In the genomic region with DNA sequence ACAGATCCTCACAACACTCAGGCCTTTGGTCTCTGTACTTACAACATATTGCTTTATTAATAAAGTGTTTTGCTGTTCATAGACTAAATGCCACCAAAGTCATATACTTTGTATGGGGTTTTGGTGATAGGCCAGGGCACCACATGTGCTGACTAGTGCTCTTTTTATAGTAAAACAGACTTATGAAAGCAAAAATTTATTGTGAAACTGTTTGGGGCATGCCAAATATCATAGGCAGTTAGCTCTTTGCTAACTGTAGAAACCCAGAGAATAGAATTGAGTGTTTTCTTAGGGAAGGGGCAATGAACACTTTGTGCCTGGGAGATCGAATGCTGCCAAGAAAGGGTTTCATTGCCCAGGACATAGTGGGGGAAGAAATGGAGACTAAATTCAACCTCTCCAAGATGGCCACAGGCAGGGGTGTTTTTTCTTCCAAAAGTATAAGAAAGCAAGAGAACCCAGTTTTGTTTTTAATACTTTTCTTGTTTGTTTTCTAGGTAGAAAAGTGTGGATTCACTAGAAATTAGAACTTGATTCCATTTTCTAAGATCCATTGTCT, we compare ENCODE assay signal across 12 cellular contexts.
A peak's percentile ranks its signal among the peaks of the same experiment; 100 is the strongest.
DNase-seq lines count a peak whose midpoint lies in the region; ATAC-seq and TF ChIP-seq lines count a peak whose summit lies in the region.
"Had no signal": no experiment of that assay in that cellular context is flagged by ENCODE, and none has a peak within 500 bp of the region (broad histone marks: within the 10 kb centered on the region; RNA-seq: fewer than 3 reads in every experiment).

No MANE protein-coding gene starts in this region.

- DNase-seq in chondrocyte (ENCODE audit: low spot score) (no peak), UCSD-AML1 (lab: John Stamatoyannopoulos, UW; ENCODE audit: unreplicated experiment) (no peak), KBM-7 (no peak)
- no peak for DNase-seq in activated naive CD4-positive, alpha-beta T cell treated with anti-CD3 and anti-CD28 coated beads for 36 hours
- DNase-seq: activated effector memory CD4-positive, alpha-beta T cell treated with anti-CD3 and anti-CD28 coated beads, Interleukin-2, amount 50 U/mL, for 16 hours; CD4-positive, CD25-positive, alpha-beta regulatory T cell; nephron progenitor cell; NK-92 treated with Interleukin-12 subunit alpha and Interleukin-12 subunit beta, amount 100 ng/mL, for 24 hours had no signal

- peak overlapping the region; percentile 49 for H3K27ac Mint-ChIP-seq in chondrocyte (ENCODE audit: unreplicated experiment)
- no peak overlapping the region for H3K27ac Mint-ChIP-seq in activated naive CD4-positive, alpha-beta T cell treated with anti-CD3 and anti-CD28 coated beads for 36 hours
- H3K27ac Mint-ChIP-seq: CD4-positive, CD25-positive, alpha-beta regulatory T cell; nephron progenitor cell had no signal

- H3K36me3 Mint-ChIP-seq in chondrocyte (ENCODE audit: low read depth): peaks cover 3% of the 10 kb centered on the region
- no peaks in the 10 kb centered on the region for H3K36me3 Mint-ChIP-seq in activated naive CD4-positive, alpha-beta T cell treated with anti-CD3 and anti-CD28 coated beads for 36 hours (ENCODE audit: low read depth)
- H3K36me3 Mint-ChIP-seq: CD4-positive, CD25-positive, alpha-beta regulatory T cell had no signal

- ATAC-seq in GM18508 (IDR thresholded peaks at IDR 0.05; ENCODE audit: insufficient read depth, unreplicated experiment) (peak; percentile 21), GM21526 (IDR thresholded peaks at IDR 0.05; ENCODE audit: low FRiP score, unreplicated experiment) (peak; percentile 38), HG03108 (IDR thresholded peaks at IDR 0.05; ENCODE audit: unreplicated experiment) (peak; percentile 42), esophagus mucosa (no peak)

- H3K27me3 Mint-ChIP-seq in chondrocyte (ENCODE audit: low read depth): no peaks in the 10 kb centered on the region
- no peaks in the 10 kb centered on the region for H3K27me3 Mint-ChIP-seq in activated naive CD4-positive, alpha-beta T cell treated with anti-CD3 and anti-CD28 coated beads for 36 hours (ENCODE audit: low read depth)

- peaks cover 37% of the 10 kb centered on the region for H3K4me1 Mint-ChIP-seq in chondrocyte (ENCODE audit: low read depth)
- no peaks in the 10 kb centered on the region for H3K4me1 Mint-ChIP-seq in activated naive CD4-positive, alpha-beta T cell treated with anti-CD3 and anti-CD28 coated beads for 36 hours (ENCODE audit: low read depth)
- H3K4me1 Mint-ChIP-seq: CD4-positive, CD25-positive, alpha-beta regulatory T cell had no signal

- intact Hi-C loops in activated naive CD4-positive, alpha-beta T cell treated with anti-CD3 and anti-CD28 coated beads for 36 hours (cut with micrococcal nuclease): no loop called here

- CTCF ChIA-PET in activated naive CD4-positive, alpha-beta T cell treated with anti-CD3 and anti-CD28 coated beads for 36 hours (lab: Charles Lee): no interaction called here

- no peak overlapping the region for H3K4me3 Mint-ChIP-seq in chondrocyte (ENCODE audit: unreplicated experiment)
- H3K4me3 Mint-ChIP-seq in activated naive CD4-positive, alpha-beta T cell treated with anti-CD3 and anti-CD28 coated beads for 36 hours: no peak overlapping the region
- H3K4me3 Mint-ChIP-seq: CD4-positive, CD25-positive, alpha-beta regulatory T cell; nephron progenitor cell had no signal

- no peak for TF ChIP-seq CTCF in chondrocyte (IDR thresholded peaks at IDR 0.05)

- in situ Hi-C loops in KBM-7 (cut with MboI; ENCODE audit: low pct_unique_long_range_greater_than_20kb, low sequenced_read_pairs): no loop called here

- H3K9me3 Mint-ChIP-seq in chondrocyte (ENCODE audit: low read depth): no peaks in the 10 kb centered on the region
- no peaks in the 10 kb centered on the region for H3K9me3 Mint-ChIP-seq in activated naive CD4-positive, alpha-beta T cell treated with anti-CD3 and anti-CD28 coated beads for 36 hours
- H3K9me3 Mint-ChIP-seq: nephron progenitor cell had no signal
